26 cellular contexts compared by ENCODE assay signal in genomic region chr18:4878480-4878879, GRCh38.
"Had no signal": no experiment of that assay in that cellular context is flagged by ENCODE, and none has a peak within 500 bp of the region (broad histone marks: within the 10 kb centered on the region; RNA-seq: fewer than 3 reads in every experiment).

No MANE protein-coding gene starts in this region.

- H2AFZ ChIP-seq: neural progenitor cell, parathyroid adenoma had no signal

- ATAC-seq: left lobe of liver; naive thymus-derived CD4-positive, alpha-beta T cell; stimulated activated memory B cell treated with anti-CD40 and anti-IgM and Interleukin-4, amounts not matched to agents 10 μg/mL and 1 μg/mL and 100 μg/mL, for 72 hours; stimulated activated naive CD8-positive, alpha-beta T cell treated with anti-CD3 and anti-CD28 coated beads, Interleukin-15, Interleukin-2, amounts not matched to agents 100 U/mL and 50 U/mL, for 24 hours had no signal

- H3K79me2 ChIP-seq: parathyroid adenoma had no signal

- H3K36me3 Mint-ChIP-seq: memory B cell; naive thymus-derived CD4-positive, alpha-beta T cell; neural progenitor cell; stimulated activated memory B cell treated with anti-CD40 and anti-IgM and Interleukin-4, amounts not matched to agents 10 μg/mL and 1 μg/mL and 100 μg/mL, for 72 hours; type B pancreatic cell had no signal

- H3K27ac ChIP-seq: colonic mucosa, esophagus squamous epithelium, neural progenitor cell, parathyroid adenoma, prostate gland, right atrium auricular region, sigmoid colon, testis, tibial artery had no signal

- H3K27ac Mint-ChIP-seq: memory B cell; nephron; neural progenitor cell; stimulated activated memory B cell treated with anti-CD40 and anti-IgM and Interleukin-4, amounts not matched to agents 10 μg/mL and 1 μg/mL and 100 μg/mL, for 72 hours; type B pancreatic cell had no signal

- H3K4me3 Mint-ChIP-seq: memory B cell; naive thymus-derived CD4-positive, alpha-beta T cell; nephron; neural progenitor cell; stimulated activated memory B cell treated with anti-CD40 and anti-IgM and Interleukin-4, amounts not matched to agents 10 μg/mL and 1 μg/mL and 100 μg/mL, for 72 hours; type B pancreatic cell had no signal

- H3K9me3 ChIP-seq: prostate gland, testis had no signal

- H3K9ac ChIP-seq: neural progenitor cell, parathyroid adenoma had no signal

- H3K4me1 ChIP-seq: colonic mucosa, esophagus squamous epithelium, neural progenitor cell, parathyroid adenoma, prostate gland, right atrium auricular region, sigmoid colon, testis, tibial artery had no signal

- H3K4me1 Mint-ChIP-seq: memory B cell; naive thymus-derived CD4-positive, alpha-beta T cell; nephron; neural progenitor cell; stimulated activated memory B cell treated with anti-CD40 and anti-IgM and Interleukin-4, amounts not matched to agents 10 μg/mL and 1 μg/mL and 100 μg/mL, for 72 hours had no signal

- H3K4me3 ChIP-seq: colonic mucosa, esophagus squamous epithelium, lung, neural progenitor cell, prostate gland, right atrium auricular region, sigmoid colon, testis, tibial artery had no signal

- H3K27me3 ChIP-seq: colonic mucosa, esophagus squamous epithelium, neural progenitor cell, right atrium auricular region, sigmoid colon, testis, tibial artery had no signal

- H3K4me2 ChIP-seq: neural progenitor cell had no signal

- H3K36me3 ChIP-seq: colonic mucosa, esophagus squamous epithelium, prostate gland, right atrium auricular region, sigmoid colon, tibial artery had no signal

- H3K9me3 Mint-ChIP-seq: type B pancreatic cell had no signal

- H3K27me3 Mint-ChIP-seq: memory B cell; naive thymus-derived CD4-positive, alpha-beta T cell; stimulated activated memory B cell treated with anti-CD40 and anti-IgM and Interleukin-4, amounts not matched to agents 10 μg/mL and 1 μg/mL and 100 μg/mL, for 72 hours; type B pancreatic cell had no signal

- DNase-seq: cerebellar nuclear complex; colonic mucosa; dermis blood vessel endothelial cell; effector memory CD4-positive, alpha-beta T cell; erythroblast; esophagus squamous epithelium; foreskin melanocyte; hypothalamus; kidney; naive thymus-derived CD4-positive, alpha-beta T cell; sigmoid colon; stimulated activated CD4-positive, alpha-beta T cell treated with anti-CD3 and anti-CD28 coated beads, Interleukin-4, amount 100 ng/mL, for 4 hours; stimulated activated naive CD8-positive, alpha-beta T cell treated with anti-CD3 and anti-CD28 coated beads, Interleukin-15, Interleukin-2, amounts not matched to agents 100 U/mL and 50 U/mL, for 24 hours; substantia nigra; testis; tibial artery had no signal
